1 cellular context compared by ENCODE assay signal in genomic region chr17:81544281-81544974, GRCh38.
TF ChIP-seq lines count a peak whose summit lies in the region.

No MANE protein-coding gene starts in this region.

TF ChIP-seq in SK-N-SH, 30 proteins besides CTCF, POLR2A, EP300 and RAD21 (continued from another document):
- TF ChIP-seq REST (IDR thresholded peaks at IDR 0.05; ENCODE audit: low read depth, low read length): no peak
- TF ChIP-seq MEF2A (IDR thresholded peaks at IDR 0.05; ENCODE audit: borderline replicate concordance, low read depth): no peak
- TF ChIP-seq JUND (IDR thresholded peaks at IDR 0.05): no peak
- TF ChIP-seq NFIC (IDR thresholded peaks at IDR 0.05; ENCODE audit: borderline replicate concordance): no peak
- no peak for TF ChIP-seq RCOR1 (IDR thresholded peaks at IDR 0.05; ENCODE audit: low read length)
- TF ChIP-seq NRF1 (IDR thresholded peaks at IDR 0.05; ENCODE audit: low read depth, low read length): no peak
- no peak for TF ChIP-seq EZH2phosphoT487 (IDR thresholded peaks at IDR 0.05; ENCODE audit: borderline replicate concordance, low read depth)
- TF ChIP-seq, protein P1, sequence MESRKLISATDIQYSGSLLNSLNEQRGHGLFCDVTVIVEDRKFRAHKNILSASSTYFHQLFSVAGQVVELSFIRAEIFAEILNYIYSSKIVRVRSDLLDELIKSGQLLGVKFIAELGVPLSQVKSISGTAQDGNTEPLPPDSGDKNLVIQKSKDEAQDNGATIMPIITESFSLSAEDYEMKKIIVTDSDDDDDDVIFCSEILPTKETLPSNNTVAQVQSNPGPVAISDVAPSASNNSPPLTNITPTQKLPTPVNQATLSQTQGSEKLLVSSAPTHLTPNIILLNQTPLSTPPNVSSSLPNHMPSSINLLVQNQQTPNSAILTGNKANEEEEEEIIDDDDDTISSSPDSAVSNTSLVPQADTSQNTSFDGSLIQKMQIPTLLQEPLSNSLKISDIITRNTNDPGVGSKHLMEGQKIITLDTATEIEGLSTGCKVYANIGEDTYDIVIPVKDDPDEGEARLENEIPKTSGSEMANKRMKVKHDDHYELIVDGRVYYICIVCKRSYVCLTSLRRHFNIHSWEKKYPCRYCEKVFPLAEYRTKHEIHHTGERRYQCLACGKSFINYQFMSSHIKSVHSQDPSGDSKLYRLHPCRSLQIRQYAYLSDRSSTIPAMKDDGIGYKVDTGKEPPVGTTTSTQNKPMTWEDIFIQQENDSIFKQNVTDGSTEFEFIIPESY (IDR thresholded peaks at IDR 0.05; ENCODE audit: borderline replicate concordance, low read depth): no peak
- TF ChIP-seq, protein P2, sequence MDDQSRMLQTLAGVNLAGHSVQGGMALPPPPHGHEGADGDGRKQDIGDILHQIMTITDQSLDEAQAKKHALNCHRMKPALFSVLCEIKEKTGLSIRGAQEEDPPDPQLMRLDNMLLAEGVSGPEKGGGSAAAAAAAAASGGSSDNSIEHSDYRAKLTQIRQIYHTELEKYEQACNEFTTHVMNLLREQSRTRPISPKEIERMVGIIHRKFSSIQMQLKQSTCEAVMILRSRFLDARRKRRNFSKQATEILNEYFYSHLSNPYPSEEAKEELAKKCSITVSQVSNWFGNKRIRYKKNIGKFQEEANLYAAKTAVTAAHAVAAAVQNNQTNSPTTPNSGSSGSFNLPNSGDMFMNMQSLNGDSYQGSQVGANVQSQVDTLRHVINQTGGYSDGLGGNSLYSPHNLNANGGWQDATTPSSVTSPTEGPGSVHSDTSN (IDR thresholded peaks at IDR 0.05): no peak
- TF ChIP-seq FOXJ3 (CRISPR knock-in tag; IDR thresholded peaks at IDR 0.05): no peak
- TF ChIP-seq YY1 (IDR thresholded peaks at IDR 0.05; ENCODE audit: low read depth): no peak
- TF ChIP-seq, protein P3, sequence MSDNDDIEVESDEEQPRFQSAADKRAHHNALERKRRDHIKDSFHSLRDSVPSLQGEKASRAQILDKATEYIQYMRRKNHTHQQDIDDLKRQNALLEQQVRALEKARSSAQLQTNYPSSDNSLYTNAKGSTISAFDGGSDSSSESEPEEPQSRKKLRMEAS (IDR thresholded peaks at IDR 0.05; ENCODE audit: low read depth): no peak
